ENCODE assay signal across 8 cellular contexts in genomic region chr3:80451393-80451792, GRCh38.
"Had no signal": no experiment of that assay in that cellular context is flagged by ENCODE, and none has a peak within 500 bp of the region (broad histone marks: within the 10 kb centered on the region; RNA-seq: fewer than 3 reads in every experiment).

No MANE protein-coding gene starts in this region.

- DNase-seq: GOT3, H9, HCEC 1CT, KBM-7 had no signal

- H3K4me2 ChIP-seq: KMS-11 had no signal

- FAIRE-seq: H54, HepG2 had no signal

- H3K27ac ChIP-seq: HL-60, KMS-11 had no signal

- H3K9ac ChIP-seq: KMS-11 had no signal
